1 cellular context compared by ENCODE assay signal in the genomic region with DNA sequence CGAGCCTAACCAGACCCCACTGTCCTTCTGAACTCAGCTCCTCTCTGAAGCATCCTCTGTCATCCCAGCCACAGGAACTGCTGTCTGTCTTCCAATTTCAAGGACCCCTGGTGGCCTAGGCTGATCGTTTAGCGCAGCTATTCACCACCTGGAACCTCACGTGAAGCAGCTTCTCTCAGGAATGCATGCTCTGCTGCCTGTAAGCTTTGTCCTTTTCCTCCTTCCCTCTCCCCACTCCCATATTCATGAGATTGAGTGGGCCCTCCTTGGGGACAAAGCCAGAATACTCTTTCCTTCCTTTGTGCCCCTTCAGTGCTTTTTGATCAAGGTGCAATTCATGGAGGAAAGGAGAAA.
TF ChIP-seq lines count a peak whose summit lies in the region.

No MANE protein-coding gene starts in this region.

TF ChIP-seq in GM23338, 12 proteins besides CTCF, POLR2A, EP300 and RAD21 (continued from another document):
- TF ChIP-seq ZNF462 (CRISPR knock-in tag; IDR thresholded peaks at IDR 0.05) (peak; percentile 85), NANOG (IDR thresholded peaks at IDR 0.05; ENCODE audit: borderline replicate concordance) (no peak)
